In genomic region chr15:74432271-74432967, GRCh38 we compare ENCODE assay signal across 9 cellular contexts. TPM values are rescaled to one million over a fixed set of nuclear protein-coding genes. Genes with fewer than 3 reads are reported as not detected.
DNase-seq lines count a peak whose midpoint lies in the region; ATAC-seq and TF ChIP-seq lines count a peak whose summit lies in the region.
"Had no signal": no experiment of that assay in that cellular context is flagged by ENCODE, and none has a peak within 500 bp of the region (broad histone marks: within the 10 kb centered on the region; RNA-seq: fewer than 3 reads in every experiment).

No MANE protein-coding gene starts in this region.

- H3K27ac Mint-ChIP-seq in activated naive CD4-positive, alpha-beta T cell treated with anti-CD3 and anti-CD28 coated beads, Interleukin-2, amount 50 U/mL, for 72 hours: peak overlapping the region; percentile 81 to 82
- peak overlapping the region in 4 of 6 donors; percentile 39 to 78 (median 54) for H3K27ac Mint-ChIP-seq in immature natural killer cell

- H3K36me3 ChIP-seq in thoracic aorta: no peaks in the 10 kb centered on the region

- H3K9me3 ChIP-seq in thoracic aorta: no peaks in the 10 kb centered on the region

- peaks cover 4% of the 10 kb centered on the region for H3K27me3 ChIP-seq in thoracic aorta (replicated peaks; ENCODE audit: insufficient read depth)

- peaks cover 4 to 15% of the 10 kb centered on the region in 2 donors for H3K4me1 ChIP-seq in thoracic aorta (ENCODE audit: control insufficient read depth in 1 of 2, low read depth in 2 of 2)

- intact Hi-C loops in head of caudate nucleus (cut with DNase I): no loop called here

- H3K9me3 Mint-ChIP-seq in activated T-cell treated with anti-CD3 and anti-CD28 coated beads, Interleukin-2, amount 50 U/mL, for 4 hours: no peaks in the 10 kb centered on the region
- H3K9me3 Mint-ChIP-seq in activated naive CD4-positive, alpha-beta T cell treated with anti-CD3 and anti-CD28 coated beads, Interleukin-2, amount 50 U/mL, for 72 hours: no peaks in the 10 kb centered on the region
- no peaks in the 10 kb centered on the region for H3K9me3 Mint-ChIP-seq in immature natural killer cell

- peak overlapping the region; percentile 94 for H3K4me3 Mint-ChIP-seq in activated T-cell treated with anti-CD3 and anti-CD28 coated beads, Interleukin-2, amount 50 U/mL, for 4 hours
- H3K4me3 Mint-ChIP-seq in immature natural killer cell: peak overlapping the region; percentile 65 to 79 (median 76)

- H3K27ac ChIP-seq in thoracic aorta: no peak overlapping the region

- no peak for ATAC-seq in activated T-cell treated with anti-CD3 and anti-CD28 coated beads, Interleukin-2, amount 50 U/mL, for 4 hours
- ATAC-seq in activated naive CD4-positive, alpha-beta T cell treated with anti-CD3 and anti-CD28 coated beads, Interleukin-2, amount 50 U/mL, for 72 hours: no peak
- ATAC-seq in thoracic aorta (ENCODE audit: insufficient number of reproducible peaks, low FRiP score, low read depth): no peak
- no peak for ATAC-seq in GM18511 (IDR thresholded peaks at IDR 0.05; ENCODE audit: unreplicated experiment)
- ATAC-seq in GM21381 (IDR thresholded peaks at IDR 0.05; ENCODE audit: unreplicated experiment): no peak

- H3K27me3 Mint-ChIP-seq in activated T-cell treated with anti-CD3 and anti-CD28 coated beads, Interleukin-2, amount 50 U/mL, for 4 hours (ENCODE audit: low read depth): no peaks in the 10 kb centered on the region
- H3K27me3 Mint-ChIP-seq in immature natural killer cell (ENCODE audit: low read depth in 3 of 3): peaks cover 0 to 2% (median 2%) of the 10 kb centered on the region in 3 donors

- DNase-seq in activated T-cell treated with anti-CD3 and anti-CD28 coated beads, Interleukin-2, amount 50 U/mL, for 4 hours: no peak
- no peak for DNase-seq in activated T-cell treated with anti-CD3 and anti-CD28 coated beads, Interleukin-2, amount 50 U/mL, for 1 hour
- no peak for DNase-seq in activated naive CD4-positive, alpha-beta T cell treated with anti-CD3 and anti-CD28 coated beads, Interleukin-2, amount 50 U/mL, for 72 hours (ENCODE audit: low spot score in 2 of 2)
- DNase-seq in immature natural killer cell: no peak
- no peak for DNase-seq in thoracic aorta (ENCODE audit: low spot score)
- DNase-seq in head of caudate nucleus: no peak
- DNase-seq: DMS153 had no signal

- TF ChIP-seq CTCF in thoracic aorta (IDR thresholded peaks at IDR 0.05): no peak

- peak overlapping the region; percentile 93 for H3K4me3 ChIP-seq in thoracic aorta

- H3K36me3 Mint-ChIP-seq in activated T-cell treated with anti-CD3 and anti-CD28 coated beads, Interleukin-2, amount 50 U/mL, for 4 hours (ENCODE audit: insufficient read depth): peaks cover 36% of the 10 kb centered on the region
- peaks cover 26 to 32% of the 10 kb centered on the region in 2 donors for H3K36me3 Mint-ChIP-seq in activated naive CD4-positive, alpha-beta T cell treated with anti-CD3 and anti-CD28 coated beads, Interleukin-2, amount 50 U/mL, for 72 hours
- H3K36me3 Mint-ChIP-seq in immature natural killer cell: no peaks in the 10 kb centered on the region

- peaks cover 58% of the 10 kb centered on the region for H3K4me1 Mint-ChIP-seq in activated T-cell treated with anti-CD3 and anti-CD28 coated beads, Interleukin-2, amount 50 U/mL, for 4 hours (ENCODE audit: low read depth)
- peaks cover 31 to 58% of the 10 kb centered on the region in 2 donors for H3K4me1 Mint-ChIP-seq in immature natural killer cell

RNA-seq across cellular contexts. Expression of gene SEMA7A, which starts 1.3 kb away (rescaled TPM):
- 100 to 1,000 TPM; 187 to 215 (median 195) TPM for total RNA-seq in activated T-cell treated with anti-CD3 and anti-CD28 coated beads, Interleukin-2, amount 50 U/mL, for 4 hours
- 10 to 100 TPM; 47.8 to 53.6 TPM for total RNA-seq in activated naive CD4-positive, alpha-beta T cell treated with anti-CD3 and anti-CD28 coated beads, Interleukin-2, amount 50 U/mL, for 72 hours
- polyA plus RNA-seq in immature natural killer cell: 1 to 10 TPM in 1 of 3 donors, under 1 TPM in 1, not detected in 1; 0.90 to 3.7 TPM
- total RNA-seq in thoracic aorta: 1 to 10 TPM; 1.2 to 4.9 TPM

RNA-seq across cellular contexts. Expression of gene UBL7, which starts 28.5 kb away (rescaled TPM):
- total RNA-seq in activated T-cell treated with anti-CD3 and anti-CD28 coated beads, Interleukin-2, amount 50 U/mL, for 4 hours: 10 to 100 TPM; 53.4 to 60.1 (median 59.2) TPM
- total RNA-seq in activated naive CD4-positive, alpha-beta T cell treated with anti-CD3 and anti-CD28 coated beads, Interleukin-2, amount 50 U/mL, for 72 hours: 10 to 100 TPM; 43.3 to 50.4 TPM
- 100 to 1,000 TPM; 110 to 163 (median 128) TPM for polyA plus RNA-seq in immature natural killer cell
- 10 to 100 TPM; 41.1 to 70.5 TPM for total RNA-seq in thoracic aorta

Comparison
In these comparisons a context has a peak if more than half of its experiments do, and no peak if none do; other contexts are left out.
1. RNA of gene SEMA7A, which starts 1.3 kb away (total RNA-seq): 187 to 215 TPM in activated T-cell treated with anti-CD3 and anti-CD28 coated beads, Interleukin-2, amount 50 U/mL, for 4 hours and 47.8 to 53.6 TPM in activated naive CD4-positive, alpha-beta T cell treated with anti-CD3 and anti-CD28 coated beads, Interleukin-2, amount 50 U/mL, for 72 hours; 1.2 to 4.9 TPM in thoracic aorta; every median in the first group is over 4 times any median in the second.